ENCODE assay signal across 8 cellular contexts in genomic region chr9:34620061-34620994, GRCh38. TPM values are rescaled to one million over a fixed set of nuclear protein-coding genes. Genes with fewer than 3 reads are reported as not detected.
DNase-seq lines count a peak whose midpoint lies in the region; ATAC-seq and TF ChIP-seq lines count a peak whose summit lies in the region.

DCTN3 (minus strand) TSS chr9:34620495; CDS start chr9:34620464, 31 bp downstream.

- no peak for TF ChIP-seq CTCF in A673 (conservative IDR thresholded peaks at IDR 0.05; ENCODE audit: low read depth, low read length)
- no peak for TF ChIP-seq CTCF in VCaP (conservative IDR thresholded peaks at IDR 0.05)
- no peak for TF ChIP-seq CTCF in mammary epithelial cell (conservative IDR thresholded peaks at IDR 0.05 in 1 of 2, IDR thresholded peaks at IDR 0.05 in 1 of 2; ENCODE audit: extremely low read depth in 1 of 2, insufficient read depth in 1 of 2, low read depth in 1 of 2, low read length in 2 of 2)

- in situ Hi-C loops in mammary epithelial cell (cut with MboI; ENCODE audit: low sequenced_read_pairs in 2 of 2), result no loop called here

- 2% methylated on average over 28 of the region's 43 CpGs for WGBS in mammary epithelial cell (ENCODE audit: low coverage, missing lambda C conversion rate)

- H3K4me3 ChIP-seq in A673 (ENCODE audit: low read depth, low read length, poor library complexity, severe bottlenecking) (peak within 1 kb of the TSS; percentile 94), mammary epithelial cell (replicated peaks in 1 of 3; ENCODE audit: insufficient read depth in 1 of 3, low read depth in 2 of 3, low read length in 3 of 3) (peak within 1 kb of the TSS; percentile 71 to 79 (median 77))

- H3K9me3 Mint-ChIP-seq in immature natural killer cell, result peaks cover 0 to 2% (median 0%) of the 10 kb centered on the region in 6 donors

- CTCF ChIA-PET in A673 (lab: Charles Lee) (interaction anchor here (1.2 to 1.3 kb wide), 2 partner anchors 14 to 27 kb away, joined by 3 to 7 read pairs; no protein-coding TSS in a partner anchor), mammary epithelial cell (lab: Charles Lee; ENCODE audit: low non-redundant PET) (no interaction called here)

- H3K4me1 ChIP-seq in A673 (ENCODE audit: insufficient read depth, low read length, poor library complexity, severe bottlenecking) (peaks cover 3% of the 10 kb centered on the region), mammary epithelial cell (ENCODE audit: insufficient read depth, low read length) (peaks cover 6% of the 10 kb centered on the region)

- H3K27ac Mint-ChIP-seq in immature natural killer cell, result peak within 1 kb of the TSS; percentile 91 to 96 (median 94)

- peaks cover 17 to 29% (median 23%) of the 10 kb centered on the region in 3 donors for H3K27me3 Mint-ChIP-seq in immature natural killer cell (ENCODE audit: low read depth in 3 of 3)

- peak within 1 kb of the TSS; percentile 81 for H2AFZ ChIP-seq in mammary epithelial cell (ENCODE audit: low read depth, low read length)

- intact Hi-C loops in A673 (cut with micrococcal nuclease; ENCODE audit: unreplicated experiment), result no loop called here
- intact Hi-C loops in mammary epithelial cell (cut with micrococcal nuclease), result loop anchor here (1.0 kb wide), 1 partner anchor 8 kb away; the partner anchor contains the start of gene RPP25L

- H3K27me3 ChIP-seq in A673 (replicated peaks; ENCODE audit: insufficient read depth, low read depth, low read length, poor library complexity), result peaks cover 16% of the 10 kb centered on the region
- H3K27me3 ChIP-seq in mammary epithelial cell (ENCODE audit: insufficient read depth, low read length), result no peaks in the 10 kb centered on the region

- no peaks in the 10 kb centered on the region for H3K9me3 ChIP-seq in A673 (ENCODE audit: low read depth, low read length, poor library complexity, severe bottlenecking)
- no peaks in the 10 kb centered on the region for H3K9me3 ChIP-seq in mammary epithelial cell (replicated peaks; ENCODE audit: insufficient read depth, low read length)

- peaks cover 14% of the 10 kb centered on the region for H3K79me2 ChIP-seq in mammary epithelial cell (ENCODE audit: insufficient read depth, low read length)

- peaks cover 0 to 18% (median 7%) of the 10 kb centered on the region in 3 donors for H3K36me3 Mint-ChIP-seq in immature natural killer cell

- BruUV-seq in A673 (replicated peaks; lab: Mats Ljungman, UMichigan) (TSS peak; percentile 69), mammary epithelial cell (replicated peaks; lab: Mats Ljungman, UMichigan) (TSS peak; percentile 44)

- H4K20me1 ChIP-seq in mammary epithelial cell (ENCODE audit: insufficient read depth, low read length), result no peaks in the 10 kb centered on the region

- ATAC-seq in GM18867 (IDR thresholded peaks at IDR 0.05; ENCODE audit: unreplicated experiment) (peak; percentile 99), HG03103 (IDR thresholded peaks at IDR 0.05; ENCODE audit: low read depth, unreplicated experiment) (peak; percentile 98)

- dilution Hi-C loops in mammary epithelial cell (cut with HindIII; ENCODE audit: low sequenced_read_pairs), result no loop called here

- no peaks in the 10 kb centered on the region for H3K36me3 ChIP-seq in A673 (ENCODE audit: insufficient read depth, low read length, poor library complexity, severe bottlenecking)
- peaks cover 4% of the 10 kb centered on the region for H3K36me3 ChIP-seq in mammary epithelial cell (ENCODE audit: insufficient read depth, low read length)

- H3K4me1 Mint-ChIP-seq in immature natural killer cell, result peaks cover 30 to 32% of the 10 kb centered on the region in 2 donors

- H3K27ac ChIP-seq in A673 (ENCODE audit: low read depth, low read length, poor library complexity, severe bottlenecking) (peak within 1 kb of the TSS; percentile 72), VCaP (peak within 1 kb of the TSS; percentile 76; the same call in 1 of the 2 replicates), mammary epithelial cell (ENCODE audit: insufficient read depth, low read depth, low read length) (peak within 1 kb of the TSS; percentile 62)

- peak within 1 kb of the TSS; percentile 76 for H3K9ac ChIP-seq in mammary epithelial cell (ENCODE audit: insufficient read depth, low read length)

- peak within 1 kb of the TSS; percentile 85 for H3K4me2 ChIP-seq in mammary epithelial cell (ENCODE audit: insufficient read depth, low read depth, low read length)

- DNase-seq in A673 (ENCODE audit: low spot score) (peak; percentile 97), NCI-H2196 treated with DMSO at 0.1 percent for 48 hours (lab: John Stamatoyannopoulos, UW; ENCODE audit: unreplicated experiment) (peak; percentile 95), mammary epithelial cell (peak; percentile 86), immature natural killer cell (peak; percentile 92 to 94 (median 93)), smooth muscle cell of the brain vasculature (ENCODE audit: low read depth, low spot score) (peak; percentile 76)

- peak within 1 kb of the TSS; percentile 88 to 98 (median 95) for H3K4me3 Mint-ChIP-seq in immature natural killer cell

- POLR2A ChIA-PET in A673 (lab: Charles Lee; ENCODE audit: low non-redundant PET), result no interaction called here

RNA-seq across cellular contexts. Expression of gene DCTN3, which starts in this region (rescaled TPM):
- 79.3 and 89.4 TPM in 2 replicates for total RNA-seq in A673 (2021)
- 10 to 100 TPM; 53.8 to 91.3 TPM for total RNA-seq in mammary epithelial cell
- polyA plus RNA-seq in mammary epithelial cell, result 142 TPM
- polyA minus RNA-seq in mammary epithelial cell, result 79.7 TPM
- polyA plus RNA-seq in immature natural killer cell, result 100 to 1,000 TPM; 201 to 315 (median 268) TPM

Comparison
In these comparisons a context has a peak if more than half of its experiments do, and no peak if none do; other contexts are left out.
1. Peak in every context shown above with its lines: DNase-seq, ATAC-seq, H3K4me3 ChIP-seq and H3K27ac ChIP-seq.